ENCODE assay signal across 1 cellular context in the genomic region with DNA sequence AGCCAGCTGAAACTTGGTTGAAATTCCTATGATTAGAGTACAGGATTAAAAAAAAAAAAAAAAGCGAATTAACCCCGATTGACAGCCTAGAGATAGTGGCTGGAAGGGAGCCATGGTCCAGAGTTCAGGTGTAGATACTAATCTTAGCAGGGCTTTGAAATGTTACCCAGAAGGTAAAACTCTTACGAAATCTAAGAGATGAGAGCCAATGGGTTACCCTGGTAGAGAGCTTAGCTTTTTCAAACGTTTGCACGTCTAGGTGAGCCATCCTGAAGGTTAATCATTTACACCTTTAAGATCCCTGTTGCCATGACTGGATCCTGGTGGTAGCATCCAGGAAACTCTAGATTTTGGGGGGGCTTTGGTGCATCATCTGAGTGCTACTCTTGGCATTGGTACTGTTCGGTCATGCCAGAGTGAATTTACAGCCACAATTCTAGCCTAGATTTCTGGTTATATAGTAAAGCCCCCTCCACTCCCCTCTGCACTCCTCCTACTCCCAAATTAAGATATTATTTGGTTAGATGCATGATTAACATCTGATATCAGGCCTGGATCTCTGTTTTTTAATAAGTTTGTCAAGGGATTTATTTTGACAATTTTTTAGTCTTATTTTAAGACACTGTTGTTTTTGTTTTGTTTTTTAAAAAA.
TF ChIP-seq lines count a peak whose summit lies in the region.

No MANE protein-coding gene starts in this region.

TF ChIP-seq in endothelial cell of umbilical vein, 7 proteins besides CTCF, POLR2A, EP300 and RAD21:
- TF ChIP-seq FOS (IDR thresholded peaks at IDR 0.05; ENCODE audit: borderline replicate concordance, insufficient read depth, low read length) (no peak), JUN (IDR thresholded peaks at IDR 0.05; ENCODE audit: borderline replicate concordance, insufficient read depth, insufficient read length, low read depth) (no peak), POLR2AphosphoS5 (IDR thresholded peaks at IDR 0.05; ENCODE audit: insufficient read depth, low read depth, low read length) (no peak), EZH2 (IDR thresholded peaks at IDR 0.05; ENCODE audit: borderline replicate concordance, low read depth, low read length, severe bottlenecking) (no peak), GATA2 (IDR thresholded peaks at IDR 0.05; ENCODE audit: insufficient read depth, insufficient read length, low read depth, low read length) (no peak), MYC (IDR thresholded peaks at IDR 0.05; ENCODE audit: low read depth, low read length) (no peak)
- TF ChIP-seq, protein P1, sequence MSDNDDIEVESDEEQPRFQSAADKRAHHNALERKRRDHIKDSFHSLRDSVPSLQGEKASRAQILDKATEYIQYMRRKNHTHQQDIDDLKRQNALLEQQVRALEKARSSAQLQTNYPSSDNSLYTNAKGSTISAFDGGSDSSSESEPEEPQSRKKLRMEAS (IDR thresholded peaks at IDR 0.05; ENCODE audit: insufficient read depth, insufficient read length), result no peak
